Comparison of ENCODE assay signal across 8 cellular contexts in the genomic region with DNA sequence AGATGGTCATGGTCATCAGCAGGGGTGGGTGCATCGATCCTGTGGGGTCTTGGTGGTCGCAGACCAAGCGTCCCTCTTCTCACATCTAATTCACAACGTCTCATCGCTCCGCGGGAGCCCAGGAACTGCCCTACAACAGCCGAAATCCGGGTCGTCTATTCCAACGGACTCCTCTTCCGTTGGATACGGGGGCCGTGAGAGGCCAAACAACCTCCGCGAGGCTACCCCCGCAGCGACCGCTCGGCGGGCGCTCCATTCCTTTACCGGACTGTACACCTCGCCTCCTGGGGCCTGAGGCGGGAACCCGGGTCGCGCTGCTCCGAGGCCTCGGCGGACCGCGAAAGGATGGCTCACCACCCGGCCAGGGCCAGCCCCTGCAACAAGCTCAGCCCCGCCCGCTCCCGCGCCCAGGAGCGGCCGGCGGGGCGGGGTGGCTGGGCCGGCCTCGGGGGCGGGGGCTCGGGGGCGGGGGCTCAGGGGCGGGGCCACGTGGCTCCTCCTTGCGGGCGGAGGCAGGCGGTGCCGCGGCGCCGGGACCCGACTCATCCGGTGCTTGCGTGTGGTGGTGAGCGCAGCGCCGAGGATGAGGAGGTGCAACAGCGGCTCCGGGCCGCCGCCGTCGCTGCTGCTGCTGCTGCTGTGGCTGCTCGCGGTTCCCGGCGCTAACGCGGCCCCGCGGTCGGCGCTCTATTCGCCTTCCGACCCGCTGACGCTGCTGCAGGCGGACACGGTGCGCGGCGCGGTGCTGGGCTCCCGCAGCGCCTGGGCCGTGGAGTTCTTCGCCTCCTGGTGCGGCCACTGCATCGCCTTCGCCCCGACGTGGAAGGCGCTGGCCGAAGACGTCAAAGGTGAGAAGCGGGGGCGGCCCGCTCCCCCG. TPM values are rescaled to one million over a fixed set of nuclear protein-coding genes. Genes with fewer than 3 reads are reported as not detected.
DNase-seq lines count a peak whose midpoint lies in the region; ATAC-seq and TF ChIP-seq lines count a peak whose summit lies in the region.

A gene with protein sequence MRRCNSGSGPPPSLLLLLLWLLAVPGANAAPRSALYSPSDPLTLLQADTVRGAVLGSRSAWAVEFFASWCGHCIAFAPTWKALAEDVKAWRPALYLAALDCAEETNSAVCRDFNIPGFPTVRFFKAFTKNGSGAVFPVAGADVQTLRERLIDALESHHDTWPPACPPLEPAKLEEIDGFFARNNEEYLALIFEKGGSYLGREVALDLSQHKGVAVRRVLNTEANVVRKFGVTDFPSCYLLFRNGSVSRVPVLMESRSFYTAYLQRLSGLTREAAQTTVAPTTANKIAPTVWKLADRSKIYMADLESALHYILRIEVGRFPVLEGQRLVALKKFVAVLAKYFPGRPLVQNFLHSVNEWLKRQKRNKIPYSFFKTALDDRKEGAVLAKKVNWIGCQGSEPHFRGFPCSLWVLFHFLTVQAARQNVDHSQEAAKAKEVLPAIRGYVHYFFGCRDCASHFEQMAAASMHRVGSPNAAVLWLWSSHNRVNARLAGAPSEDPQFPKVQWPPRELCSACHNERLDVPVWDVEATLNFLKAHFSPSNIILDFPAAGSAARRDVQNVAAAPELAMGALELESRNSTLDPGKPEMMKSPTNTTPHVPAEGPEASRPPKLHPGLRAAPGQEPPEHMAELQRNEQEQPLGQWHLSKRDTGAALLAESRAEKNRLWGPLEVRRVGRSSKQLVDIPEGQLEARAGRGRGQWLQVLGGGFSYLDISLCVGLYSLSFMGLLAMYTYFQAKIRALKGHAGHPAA (plus strand): TSS at position 545 of the 877 bp plus-strand sequence. CDS start 39 bp downstream, at position 584.

- ATAC-seq in HG02610 (IDR thresholded peaks at IDR 0.05; ENCODE audit: unreplicated experiment) (peak; percentile 92), Right ventricle myocardium inferior (peak; percentile 95)

- H3K79me2 ChIP-seq in parathyroid adenoma = no peaks in the 10 kb centered on the region

- H3K27me3 ChIP-seq in parathyroid adenoma (ENCODE audit: control insufficient read depth, insufficient read depth, low read length) (no peaks in the 10 kb centered on the region), tibial artery (peaks cover 0 to 2% of the 10 kb centered on the region in 2 donors)

- H3K4me3 ChIP-seq in GM12864 (ENCODE audit: low read depth, low read length) = peak within 1 kb of the TSS; percentile 69
- peak within 1 kb of the TSS; percentile 90 for H3K4me3 ChIP-seq in parathyroid adenoma (ENCODE audit: low read depth, low read length)
- peak within 1 kb of the TSS; percentile 81 to 95 for H3K4me3 ChIP-seq in tibial artery

- H3K36me3 ChIP-seq in parathyroid adenoma (ENCODE audit: control insufficient read depth, insufficient read depth, low read length) (no peaks in the 10 kb centered on the region), tibial artery (no peaks in the 10 kb centered on the region)

- TF ChIP-seq CTCF in GM12864 (IDR thresholded peaks at IDR 0.05; ENCODE audit: low read depth, low read length, missing control alignments) (no peak), parathyroid adenoma (IDR thresholded peaks at IDR 0.05) (no peak), tibial artery (IDR thresholded peaks at IDR 0.05) (peak; percentile 12 to 17)

- peak within 1 kb of the TSS; percentile 74 for H3K27ac ChIP-seq in parathyroid adenoma
- H3K27ac ChIP-seq in tibial artery = peak within 1 kb of the TSS; percentile 89 to 92

- peak within 1 kb of the TSS; percentile 53 for H3K9ac ChIP-seq in parathyroid adenoma

- peak within 1 kb of the TSS; percentile 94 for H2AFZ ChIP-seq in parathyroid adenoma

- H3K9me3 ChIP-seq in parathyroid adenoma (ENCODE audit: control insufficient read depth, low read length) = no peaks in the 10 kb centered on the region
- no peaks in the 10 kb centered on the region for H3K9me3 ChIP-seq in tibial artery

- intact Hi-C loops in Right ventricle myocardium inferior (cut with DNase I) (loop anchor here (1.0 kb wide), 2 partner anchors 21 to 200 kb away; a partner anchor contains a TSS), tibial artery (cut with DNase I; ENCODE audit: low total_unique reads) (loop anchor here (10.0 kb wide), 1 partner anchor 270 kb away; a partner anchor contains a TSS)

- H3K4me2 ChIP-seq in parathyroid adenoma (ENCODE audit: low read length) = peak within 1 kb of the TSS; percentile 98

- DNase-seq in GM12864 (ENCODE audit: low read depth) (peak; percentile 39), NCI-H1092 treated with DMSO at 0.1 percent for 48 hours (lab: John Stamatoyannopoulos, UW) (peak; percentile 92), SW 1271 (lab: John Stamatoyannopoulos, UW) (peak; percentile 27 to 75), Right ventricle myocardium inferior (ENCODE audit: missing footprints) (peak; percentile 96), tibial artery (peak; percentile 87 to 93)
- peak; percentile 69 for DNase-seq in activated naive CD8-positive, alpha-beta T cell treated with anti-CD3 and anti-CD28 coated beads, Interleukin-2, amount 50 U/mL, for 16 hours (ENCODE audit: low read depth, low spot score)

- H3K4me1 ChIP-seq in parathyroid adenoma (no peaks in the 10 kb centered on the region), tibial artery (peaks cover 0 to 31% (median 17%) of the 10 kb centered on the region in 4 donors)

RNA-seq across cellular contexts. Expression of the gene that starts here (rescaled TPM):
- total RNA-seq in Right ventricle myocardium inferior = 97.7 TPM

Comparison
In these comparisons a context has a peak if more than half of its experiments do, and no peak if none do; other contexts are left out.
1. Peak in every context shown above with its lines: DNase-seq, ATAC-seq, H3K4me3 ChIP-seq and H3K27ac ChIP-seq.
2. DNase-seq: peak in every context shown above with its lines; median percentile 96 in Right ventricle myocardium inferior; 92 in NCI-H1092 treated with DMSO at 0.1 percent for 48 hours; 90 in tibial artery; 69 in activated naive CD8-positive, alpha-beta T cell treated with anti-CD3 and anti-CD28 coated beads, Interleukin-2, amount 50 U/mL, for 16 hours; 51 in SW 1271; 39 in GM12864.
3. CTCF ChIP-seq: peak in tibial artery (2 of 2); none in GM12864 (single experiment) and parathyroid adenoma (single experiment).